Comparison of ENCODE assay signal across 20 cellular contexts in genomic region chr1:78033797-78034172, GRCh38. TPM values are rescaled to one million over a fixed set of nuclear protein-coding genes. Genes with fewer than 3 reads are reported as not detected.
"Had no signal": no experiment of that assay in that cellular context is flagged by ENCODE, and none has a peak within 500 bp of the region (broad histone marks: within the 10 kb centered on the region; RNA-seq: fewer than 3 reads in every experiment).

No MANE protein-coding gene starts in this region.

- FAIRE-seq: astrocyte, frontal cortex, pancreas had no signal

- H3K27me3 ChIP-seq: pancreas, tibial artery had no signal

- DNase-seq: activated CD4-positive, alpha-beta T cell treated with anti-CD3 and anti-CD28 coated beads for 1 hour; activated T-cell treated with anti-CD3 and anti-CD28 coated beads, Interleukin-2, amount 50 U/mL, for 1 hour; cerebellar nuclear complex; endodermal cell; glutamatergic neuron; hippocampal formation; mesenchymal stem cell; pancreas; psoas muscle; right cardiac atrium; stimulated activated CD4-positive, alpha-beta T cell treated with anti-CD3 and anti-CD28 coated beads, Interleukin-1b, Interleukin-23, amount 100 ng/mL, for 48 hours; substantia nigra; T-helper 1 cell; tibial artery had no signal

- H3K4me3 ChIP-seq: coronary artery, pancreas, psoas muscle, tibial artery had no signal

- ATAC-seq: activated naive CD4-positive, alpha-beta T cell treated with anti-CD3 and anti-CD28 coated beads, Interleukin-2, amount 50 U/mL, for 72 hours; activated T-helper 17 cell treated with anti-CD3 and anti-CD28 coated beads, Interleukin-2, amount 50 U/mL, for 72 hours had no signal

- H3K9me3 ChIP-seq: neutrophil, pancreas, psoas muscle, tibial artery had no signal

- H3K4me1 ChIP-seq: tibial artery had no signal

- H3K27ac ChIP-seq: coronary artery, neutrophil, psoas muscle, tibial artery had no signal

- H3K36me3 ChIP-seq: neutrophil, pancreas, tibial artery had no signal

RNA-seq across cellular contexts. Expression of gene GIPC2, which starts 12.0 kb away (rescaled TPM):
- total RNA-seq: astrocyte had no signal
